In genomic region chr7:150903627-150904026, GRCh38 we compare ENCODE assay signal across 8 cellular contexts. TPM values are rescaled to one million over a fixed set of nuclear protein-coding genes. Genes with fewer than 3 reads are reported as not detected.
A peak's percentile ranks its signal among the peaks of the same experiment; 100 is the strongest.
DNase-seq lines count a peak whose midpoint lies in the region; ATAC-seq lines count a peak whose summit lies in the region.

No MANE protein-coding gene starts in this region.

- DNase-seq in GF-D8 (lab: John Stamatoyannopoulos, UW) (peak; percentile 15), NCI-H2081 treated with DMSO at 0.1 percent for 48 hours (lab: John Stamatoyannopoulos, UW) (peak; percentile 57), dermis microvascular lymphatic vessel endothelial cell (ENCODE audit: low read depth in 2 of 2) (peak; percentile 47 to 73), posterior cingulate gyrus (peak in 9 of 10 donors; percentile 48 to 94 (median 64)), OCI-M1 (lab: John Stamatoyannopoulos, UW) (no peak)

- no peak for ATAC-seq in HG02623 (IDR thresholded peaks at IDR 0.05; ENCODE audit: unreplicated experiment)
- ATAC-seq in HG02885 (IDR thresholded peaks at IDR 0.05; ENCODE audit: poor library complexity, unreplicated experiment): no peak
- no peak for ATAC-seq in HG03139 (IDR thresholded peaks at IDR 0.05; ENCODE audit: unreplicated experiment)

- intact Hi-C loops in posterior cingulate gyrus (cut with DNase I): loop anchor here (10.0 kb wide), 1 partner anchor 51 kb away; no protein-coding TSS in a partner anchor

RNA-seq across cellular contexts. Expression of gene AOC1, which starts 51.3 kb away (rescaled TPM):
- total RNA-seq in dermis microvascular lymphatic vessel endothelial cell: not detected in 2 replicates
